ENCODE assay signal across 1 cellular context in genomic region chr22:50525991-50526848, GRCh38.
TF ChIP-seq lines count a peak whose summit lies in the region.

No MANE protein-coding gene starts in this region.

TF ChIP-seq in K562, 482 proteins besides CTCF, POLR2A, EP300 and RAD21 (continued from another document and continues in another):
- peak; percentile 71 for TF ChIP-seq POLR2G (IDR thresholded peaks at IDR 0.05; ENCODE audit: low read depth, low read length)
- no peak for TF ChIP-seq NFXL1 (CRISPR knock-in tag; IDR thresholded peaks at IDR 0.05)
- no peak for TF ChIP-seq ZFP30 (CRISPR knock-in tag; IDR thresholded peaks at IDR 0.05; ENCODE audit: borderline replicate concordance)
- no peak; a peak in 2 of 4 replicates for TF ChIP-seq SIN3A (IDR thresholded peaks at IDR 0.05; ENCODE audit: borderline replicate concordance in 2 of 2, control insufficient read depth in 1 of 2, low read depth in 2 of 2, low read length in 2 of 2)
- TF ChIP-seq GTF2B (IDR thresholded peaks at IDR 0.05; ENCODE audit: extremely low read depth, insufficient read length), result no peak
- no peak for TF ChIP-seq ATF1 (CRISPR knock-in tag; IDR thresholded peaks at IDR 0.05)
- TF ChIP-seq ATF1 (tag; IDR thresholded peaks at IDR 0.05), result 0 out of 2 replicates have a peak, but pooled peaks have one; percentile 17
- no peak for TF ChIP-seq ZNF79 (CRISPR knock-in tag; IDR thresholded peaks at IDR 0.05; ENCODE audit: low read depth)
- TF ChIP-seq, protein P1, sequence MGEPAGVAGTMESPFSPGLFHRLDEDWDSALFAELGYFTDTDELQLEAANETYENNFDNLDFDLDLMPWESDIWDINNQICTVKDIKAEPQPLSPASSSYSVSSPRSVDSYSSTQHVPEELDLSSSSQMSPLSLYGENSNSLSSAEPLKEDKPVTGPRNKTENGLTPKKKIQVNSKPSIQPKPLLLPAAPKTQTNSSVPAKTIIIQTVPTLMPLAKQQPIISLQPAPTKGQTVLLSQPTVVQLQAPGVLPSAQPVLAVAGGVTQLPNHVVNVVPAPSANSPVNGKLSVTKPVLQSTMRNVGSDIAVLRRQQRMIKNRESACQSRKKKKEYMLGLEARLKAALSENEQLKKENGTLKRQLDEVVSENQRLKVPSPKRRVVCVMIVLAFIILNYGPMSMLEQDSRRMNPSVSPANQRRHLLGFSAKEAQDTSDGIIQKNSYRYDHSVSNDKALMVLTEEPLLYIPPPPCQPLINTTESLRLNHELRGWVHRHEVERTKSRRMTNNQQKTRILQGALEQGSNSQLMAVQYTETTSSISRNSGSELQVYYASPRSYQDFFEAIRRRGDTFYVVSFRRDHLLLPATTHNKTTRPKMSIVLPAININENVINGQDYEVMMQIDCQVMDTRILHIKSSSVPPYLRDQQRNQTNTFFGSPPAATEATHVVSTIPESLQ (CRISPR knock-in tag; IDR thresholded peaks at IDR 0.05), result no peak
- TF ChIP-seq SRSF3 (IDR thresholded peaks at IDR 0.05; ENCODE audit: insufficient read depth, low read length), result no peak
- TF ChIP-seq, protein P2, sequence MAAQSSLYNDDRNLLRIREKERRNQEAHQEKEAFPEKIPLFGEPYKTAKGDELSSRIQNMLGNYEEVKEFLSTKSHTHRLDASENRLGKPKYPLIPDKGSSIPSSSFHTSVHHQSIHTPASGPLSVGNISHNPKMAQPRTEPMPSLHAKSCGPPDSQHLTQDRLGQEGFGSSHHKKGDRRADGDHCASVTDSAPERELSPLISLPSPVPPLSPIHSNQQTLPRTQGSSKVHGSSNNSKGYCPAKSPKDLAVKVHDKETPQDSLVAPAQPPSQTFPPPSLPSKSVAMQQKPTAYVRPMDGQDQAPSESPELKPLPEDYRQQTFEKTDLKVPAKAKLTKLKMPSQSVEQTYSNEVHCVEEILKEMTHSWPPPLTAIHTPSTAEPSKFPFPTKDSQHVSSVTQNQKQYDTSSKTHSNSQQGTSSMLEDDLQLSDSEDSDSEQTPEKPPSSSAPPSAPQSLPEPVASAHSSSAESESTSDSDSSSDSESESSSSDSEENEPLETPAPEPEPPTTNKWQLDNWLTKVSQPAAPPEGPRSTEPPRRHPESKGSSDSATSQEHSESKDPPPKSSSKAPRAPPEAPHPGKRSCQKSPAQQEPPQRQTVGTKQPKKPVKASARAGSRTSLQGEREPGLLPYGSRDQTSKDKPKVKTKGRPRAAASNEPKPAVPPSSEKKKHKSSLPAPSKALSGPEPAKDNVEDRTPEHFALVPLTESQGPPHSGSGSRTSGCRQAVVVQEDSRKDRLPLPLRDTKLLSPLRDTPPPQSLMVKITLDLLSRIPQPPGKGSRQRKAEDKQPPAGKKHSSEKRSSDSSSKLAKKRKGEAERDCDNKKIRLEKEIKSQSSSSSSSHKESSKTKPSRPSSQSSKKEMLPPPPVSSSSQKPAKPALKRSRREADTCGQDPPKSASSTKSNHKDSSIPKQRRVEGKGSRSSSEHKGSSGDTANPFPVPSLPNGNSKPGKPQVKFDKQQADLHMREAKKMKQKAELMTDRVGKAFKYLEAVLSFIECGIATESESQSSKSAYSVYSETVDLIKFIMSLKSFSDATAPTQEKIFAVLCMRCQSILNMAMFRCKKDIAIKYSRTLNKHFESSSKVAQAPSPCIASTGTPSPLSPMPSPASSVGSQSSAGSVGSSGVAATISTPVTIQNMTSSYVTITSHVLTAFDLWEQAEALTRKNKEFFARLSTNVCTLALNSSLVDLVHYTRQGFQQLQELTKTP (IDR thresholded peaks at IDR 0.05; ENCODE audit: low read depth in 1 of 2, partially characterized antibody in 2 of 2), result no peak
- no peak for TF ChIP-seq HINFP (tag; conservative IDR thresholded peaks at IDR 0.05; ENCODE audit: low read depth)
- TF ChIP-seq, protein P3, sequence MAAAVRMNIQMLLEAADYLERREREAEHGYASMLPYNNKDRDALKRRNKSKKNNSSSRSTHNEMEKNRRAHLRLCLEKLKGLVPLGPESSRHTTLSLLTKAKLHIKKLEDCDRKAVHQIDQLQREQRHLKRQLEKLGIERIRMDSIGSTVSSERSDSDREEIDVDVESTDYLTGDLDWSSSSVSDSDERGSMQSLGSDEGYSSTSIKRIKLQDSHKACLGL (CRISPR knock-in tag; IDR thresholded peaks at IDR 0.05; ENCODE audit: borderline replicate concordance, poor library complexity, severe bottlenecking), result no peak
- no peak for TF ChIP-seq HES1 (IDR thresholded peaks at IDR 0.05; ENCODE audit: low read depth)
- TF ChIP-seq ZNF140 (CRISPR knock-in tag; IDR thresholded peaks at IDR 0.05), result no peak
- TF ChIP-seq RBM34 (IDR thresholded peaks at IDR 0.05; ENCODE audit: borderline replicate concordance, insufficient read depth, low read length), result no peak
- no peak for TF ChIP-seq ZNF121 (CRISPR knock-in tag; conservative IDR thresholded peaks at IDR 0.05)
- no peak for TF ChIP-seq NFE2 (IDR thresholded peaks at IDR 0.05; ENCODE audit: low read depth)
- TF ChIP-seq, protein P4, sequence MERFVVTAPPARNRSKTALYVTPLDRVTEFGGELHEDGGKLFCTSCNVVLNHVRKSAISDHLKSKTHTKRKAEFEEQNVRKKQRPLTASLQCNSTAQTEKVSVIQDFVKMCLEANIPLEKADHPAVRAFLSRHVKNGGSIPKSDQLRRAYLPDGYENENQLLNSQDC (CRISPR knock-in tag; IDR thresholded peaks at IDR 0.05), result no peak
- no peak for TF ChIP-seq MAFK (IDR thresholded peaks at IDR 0.05; ENCODE audit: low read length)
- no peak for TF ChIP-seq PHF21A (IDR thresholded peaks at IDR 0.05; ENCODE audit: borderline replicate concordance, low read depth)
- TF ChIP-seq FOS (IDR thresholded peaks at IDR 0.05; ENCODE audit: extremely low read depth, insufficient read length), result no peak
- TF ChIP-seq PML (IDR thresholded peaks at IDR 0.05; ENCODE audit: low read length), result no peak
- TF ChIP-seq, protein P5, sequence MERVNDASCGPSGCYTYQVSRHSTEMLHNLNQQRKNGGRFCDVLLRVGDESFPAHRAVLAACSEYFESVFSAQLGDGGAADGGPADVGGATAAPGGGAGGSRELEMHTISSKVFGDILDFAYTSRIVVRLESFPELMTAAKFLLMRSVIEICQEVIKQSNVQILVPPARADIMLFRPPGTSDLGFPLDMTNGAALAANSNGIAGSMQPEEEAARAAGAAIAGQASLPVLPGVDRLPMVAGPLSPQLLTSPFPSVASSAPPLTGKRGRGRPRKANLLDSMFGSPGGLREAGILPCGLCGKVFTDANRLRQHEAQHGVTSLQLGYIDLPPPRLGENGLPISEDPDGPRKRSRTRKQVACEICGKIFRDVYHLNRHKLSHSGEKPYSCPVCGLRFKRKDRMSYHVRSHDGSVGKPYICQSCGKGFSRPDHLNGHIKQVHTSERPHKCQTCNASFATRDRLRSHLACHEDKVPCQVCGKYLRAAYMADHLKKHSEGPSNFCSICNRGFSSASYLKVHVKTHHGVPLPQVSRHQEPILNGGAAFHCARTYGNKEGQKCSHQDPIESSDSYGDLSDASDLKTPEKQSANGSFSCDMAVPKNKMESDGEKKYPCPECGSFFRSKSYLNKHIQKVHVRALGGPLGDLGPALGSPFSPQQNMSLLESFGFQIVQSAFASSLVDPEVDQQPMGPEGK (CRISPR knock-in tag; IDR thresholded peaks at IDR 0.05; ENCODE audit: borderline replicate concordance), result no peak
- no peak; a peak in 2 of 4 replicates for TF ChIP-seq MAZ (CRISPR knock-in tag; conservative IDR thresholded peaks at IDR 0.05 in 1 of 2, IDR thresholded peaks at IDR 0.05 in 1 of 2)
- no peak for TF ChIP-seq TCF3 (CRISPR knock-in tag; IDR thresholded peaks at IDR 0.05)
- TF ChIP-seq NUFIP1 (IDR thresholded peaks at IDR 0.05; ENCODE audit: partially characterized antibody), result no peak
- no peak for TF ChIP-seq SMAD2 (IDR thresholded peaks at IDR 0.05; ENCODE audit: low read depth, low read length)
- no peak for TF ChIP-seq MCM7 (IDR thresholded peaks at IDR 0.05)
- no peak for TF ChIP-seq KAT8 (IDR thresholded peaks at IDR 0.05; ENCODE audit: low read depth)
- TF ChIP-seq ZNF253 (CRISPR knock-in tag; conservative IDR thresholded peaks at IDR 0.05), result no peak
- TF ChIP-seq ZC3H4 (CRISPR knock-in tag; IDR thresholded peaks at IDR 0.05; ENCODE audit: borderline replicate concordance), result no peak
- TF ChIP-seq ZNF707 (CRISPR knock-in tag; conservative IDR thresholded peaks at IDR 0.05), result no peak
- no peak for TF ChIP-seq ERF (CRISPR knock-in tag; IDR thresholded peaks at IDR 0.05)
- TF ChIP-seq JUN (IDR thresholded peaks at IDR 0.05; ENCODE audit: borderline replicate concordance, low read depth, low read length), result no peak
- TF ChIP-seq JUN (CRISPR knock-in tag; IDR thresholded peaks at IDR 0.05; ENCODE audit: borderline replicate concordance), result 0 out of 2 replicates have a peak, but pooled peaks have one; percentile 28
- no peak for TF ChIP-seq PHF20 (IDR thresholded peaks at IDR 0.05; ENCODE audit: partially characterized antibody)
- no peak for TF ChIP-seq ATF4 (CRISPR knock-in tag; IDR thresholded peaks at IDR 0.05)
- TF ChIP-seq FOXP4 (CRISPR knock-in tag; IDR thresholded peaks at IDR 0.05; ENCODE audit: borderline replicate concordance), result no peak
- TF ChIP-seq XRCC3 (IDR thresholded peaks at IDR 0.05), result no peak
- TF ChIP-seq RFX5 (IDR thresholded peaks at IDR 0.05; ENCODE audit: low read depth, low read length), result no peak
- TF ChIP-seq PCBP1 (IDR thresholded peaks at IDR 0.05; ENCODE audit: low read depth, low read length, poor library complexity, severe bottlenecking), result no peak
- TF ChIP-seq MEF2D (tag; conservative IDR thresholded peaks at IDR 0.05; ENCODE audit: low read depth), result no peak
- 0 out of 2 replicates have a peak, but pooled peaks have one; percentile 19 for TF ChIP-seq PTBP1 (IDR thresholded peaks at IDR 0.05; ENCODE audit: low read depth, low read length)
- TF ChIP-seq, protein P6, sequence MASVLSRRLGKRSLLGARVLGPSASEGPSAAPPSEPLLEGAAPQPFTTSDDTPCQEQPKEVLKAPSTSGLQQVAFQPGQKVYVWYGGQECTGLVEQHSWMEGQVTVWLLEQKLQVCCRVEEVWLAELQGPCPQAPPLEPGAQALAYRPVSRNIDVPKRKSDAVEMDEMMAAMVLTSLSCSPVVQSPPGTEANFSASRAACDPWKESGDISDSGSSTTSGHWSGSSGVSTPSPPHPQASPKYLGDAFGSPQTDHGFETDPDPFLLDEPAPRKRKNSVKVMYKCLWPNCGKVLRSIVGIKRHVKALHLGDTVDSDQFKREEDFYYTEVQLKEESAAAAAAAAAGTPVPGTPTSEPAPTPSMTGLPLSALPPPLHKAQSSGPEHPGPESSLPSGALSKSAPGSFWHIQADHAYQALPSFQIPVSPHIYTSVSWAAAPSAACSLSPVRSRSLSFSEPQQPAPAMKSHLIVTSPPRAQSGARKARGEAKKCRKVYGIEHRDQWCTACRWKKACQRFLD (CRISPR knock-in tag; IDR thresholded peaks at IDR 0.05), result no peak
